In the genomic region with DNA sequence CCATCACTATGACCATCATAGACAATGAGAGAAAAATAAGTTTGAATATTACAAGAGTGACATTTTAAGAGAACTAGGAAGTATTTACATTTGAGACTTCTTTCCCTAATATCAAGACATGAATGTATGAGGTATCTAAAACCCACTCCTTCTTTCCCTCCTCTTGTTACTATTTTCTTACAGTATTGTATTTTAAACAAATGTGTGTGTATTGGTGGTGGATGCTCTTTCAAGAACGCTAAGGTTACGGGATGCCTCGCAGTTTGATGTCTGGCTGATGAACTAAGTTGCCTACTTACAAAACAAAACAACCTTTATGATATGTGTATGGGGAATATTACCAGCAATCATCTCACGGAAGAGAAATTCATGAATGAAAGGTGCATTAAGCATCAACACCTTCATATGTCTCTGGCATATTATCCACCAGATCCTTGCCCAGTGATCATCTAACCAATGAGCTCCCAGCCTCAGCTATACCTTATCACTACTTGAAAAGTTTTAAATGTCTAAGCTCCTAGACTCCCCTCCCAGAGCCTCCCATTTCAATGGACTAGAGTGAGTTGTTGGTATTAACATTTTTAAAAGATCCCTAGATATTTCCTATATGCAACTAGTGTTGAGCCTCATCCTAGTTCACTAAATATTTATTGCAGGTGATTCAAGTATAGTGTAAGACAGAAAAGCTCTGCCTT, we compare ENCODE assay signal across 14 cellular contexts. TPM values are rescaled to one million over a fixed set of nuclear protein-coding genes. Genes with fewer than 3 reads are reported as not detected.
DNase-seq lines count a peak whose midpoint lies in the region; ATAC-seq, FAIRE-seq and TF ChIP-seq lines count a peak whose summit lies in the region.
"Had no signal": no experiment of that assay in that cellular context is flagged by ENCODE, and none has a peak within 500 bp of the region (broad histone marks: within the 10 kb centered on the region; RNA-seq: fewer than 3 reads in every experiment).

No MANE protein-coding gene starts in this region.

- H3K4me3 ChIP-seq in HCT116 (replicated peaks in 1 of 2; ENCODE audit: low read depth in 1 of 2, low read length in 2 of 2) (no peak overlapping the region), choroid plexus epithelial cell (ENCODE audit: low read depth, low read length) (no peak overlapping the region), fibroblast of mammary gland (ENCODE audit: control insufficient read depth, low read depth, low read length) (no peak overlapping the region), HepG2 (replicated peaks in 1 of 3; ENCODE audit: insufficient read depth in 1 of 3, low read depth in 2 of 3, low read length in 3 of 3) (no peak overlapping the region)
- H3K4me3 ChIP-seq: A549 had no signal

- H2AFZ ChIP-seq in HCT116 (ENCODE audit: low read depth, low read length, poor library complexity, severe bottlenecking) (no peak overlapping the region), HepG2 (ENCODE audit: low read length) (no peak overlapping the region)

- H3K9me3 ChIP-seq in HCT116 (ENCODE audit: control insufficient read depth in 1 of 2, insufficient read depth in 1 of 2, low read depth in 1 of 2, low read length in 2 of 2) (no peaks in the 10 kb centered on the region; a peak in 1 of 4 replicates), HepG2 (ENCODE audit: low read length) (no peaks in the 10 kb centered on the region)
- H3K9me3 ChIP-seq: BE2C had no signal

- ATAC-seq in HCT116 (peak; percentile 13), HepG2 (no peak), GM18870 (IDR thresholded peaks at IDR 0.05; ENCODE audit: unreplicated experiment) (no peak)

- H3K27me3 ChIP-seq in HCT116 (ENCODE audit: insufficient read depth, low read length), result no peaks in the 10 kb centered on the region
- H3K27me3 ChIP-seq in HepG2 (ENCODE audit: control insufficient read depth in 1 of 2, insufficient read depth in 2 of 2, low read length in 2 of 2), result no peaks in the 10 kb centered on the region
- H3K27me3 ChIP-seq: BE2C had no signal

- TSS peak; percentile 44 for BruUV-seq in HCT116 (replicated peaks; lab: Mats Ljungman, UMichigan)
- no TSS peak for BruUV-seq in HepG2 (replicated peaks; lab: Mats Ljungman, UMichigan)

- FAIRE-seq in HepG2 (lab: Jason Lieb, UNC), result no peak
- FAIRE-seq: A549, GM12892, H1 had no signal

- no peak for TF ChIP-seq RAD21 in HCT116 (IDR thresholded peaks at IDR 0.05; ENCODE audit: low read depth)
- TF ChIP-seq RAD21 in HepG2 (CRISPR knock-in tag; IDR thresholded peaks at IDR 0.05), result no peak

- intact Hi-C loops in HCT116 (cut with micrococcal nuclease), result loop anchor here (2.0 kb wide), 2 partner anchors 167 to 215 kb away; no protein-coding TSS in a partner anchor
- intact Hi-C loops in HepG2 (cut with micrococcal nuclease; ENCODE audit: unreplicated experiment), result no loop called here

- H3K4me1 ChIP-seq in HCT116 (ENCODE audit: control insufficient read depth in 1 of 2, insufficient read depth in 2 of 2, low read length in 2 of 2) (peaks cover 48 to 74% of the 10 kb centered on the region in 2 experiments), HepG2 (ENCODE audit: insufficient read depth, low read length) (no peaks in the 10 kb centered on the region)
- H3K4me1 ChIP-seq: BE2C had no signal

- in situ Hi-C loops in HepG2 (cut with HindIII; ENCODE audit: extremely low pct_ligation_motif_present, low pct_unique_long_range_greater_than_20kb), result no loop called here

- no peak for DNase-seq in HCT116 (ENCODE audit: low read depth, low spot score)
- DNase-seq in choroid plexus epithelial cell (ENCODE audit: low read depth), result peak; percentile 45
- DNase-seq in fibroblast of mammary gland (ENCODE audit: low read depth), result peak; percentile 24
- DNase-seq in stimulated activated CD4-positive, alpha-beta T cell treated with anti-CD3 and anti-CD28 coated beads, Interleukin-2, amount 100 ng/mL, for 24 hours, result no peak
- no peak for DNase-seq in HepG2 (ENCODE audit: low spot score)
- DNase-seq: BE2C; CD4-positive, alpha-beta memory T cell; DND-41; GDM1 had no signal

- no peaks in the 10 kb centered on the region for H3K9me2 ChIP-seq in HCT116 (ENCODE audit: insufficient read depth)

- H4K20me1 ChIP-seq in HCT116 (ENCODE audit: insufficient read depth) (0 out of 2 replicates have a peak, but pooled peaks cover 7% of the 10 kb centered on the region), HepG2 (ENCODE audit: insufficient read depth, low read length) (no peaks in the 10 kb centered on the region)

- WGBS in HepG2 (ENCODE audit: low lambda C conversion rate), result 91% methylated on average over 4 of the region's 4 CpGs

- H3K27ac ChIP-seq in HCT116 (ENCODE audit: low read depth, low read length), result peak overlapping the region; percentile 85
- H3K27ac ChIP-seq in HepG2 (ENCODE audit: extremely low read length, insufficient read depth, low read length), result no peak overlapping the region
- H3K27ac ChIP-seq: A549, C4-2B had no signal

- H3K9ac ChIP-seq in HCT116 (ENCODE audit: low read length) (peak overlapping the region; percentile 0; the same call in 1 of the 2 replicates), HepG2 (ENCODE audit: insufficient read depth, low read depth, low read length) (no peak overlapping the region)

- H3K79me2 ChIP-seq in HCT116 (ENCODE audit: insufficient read depth, low read length) (peaks cover 29% of the 10 kb centered on the region), HepG2 (ENCODE audit: insufficient read depth, low read length) (no peaks in the 10 kb centered on the region)

- RAD21 ChIA-PET in HCT116 (lab: Charles Lee; ENCODE audit: low non-redundant PET in 1 of 2, low total read pairs in 2 of 2, uncharacterized antibody in 2 of 2, unreplicated experiment in 2 of 2), result interaction anchor here in 1 of 2 experiments (1.1 kb wide), 1 partner anchor 76 kb away, joined by 3 read pairs; no protein-coding TSS in a partner anchor

- H3K4me2 ChIP-seq in HCT116 (ENCODE audit: low read length) (peak overlapping the region; percentile 7), HepG2 (ENCODE audit: low read depth, low read length) (no peak overlapping the region)
- H3K4me2 ChIP-seq: A549 had no signal

- no peak for TF ChIP-seq EP300 in HepG2 (IDR thresholded peaks at IDR 0.05; ENCODE audit: low read depth in 2 of 2, low read length in 2 of 2)
- TF ChIP-seq EP300 in HepG2 (CRISPR knock-in tag; IDR thresholded peaks at IDR 0.05; ENCODE audit: borderline replicate concordance), result no peak

- H3K36me3 ChIP-seq in HCT116 (ENCODE audit: control insufficient read depth in 1 of 2, insufficient read depth in 2 of 2, low read length in 2 of 2) (peaks cover 28 to 37% of the 10 kb centered on the region in 2 experiments; a peak in 3 of 4 replicates), HepG2 (replicated peaks in 1 of 2; ENCODE audit: control insufficient read depth in 1 of 2, insufficient read depth in 2 of 2, low read length in 2 of 2) (no peaks in the 10 kb centered on the region)
- H3K36me3 ChIP-seq: BE2C had no signal

- POLR2A ChIA-PET in HCT116 (lab: Charles Lee) (interaction anchor here (0.7 to 3.5 kb wide), 16 partner anchors 8 to 169 kb away, joined by 3 to 25 read pairs (median 6); a partner anchor contains a TSS), HepG2 (lab: Yijun Ruan, JAX) (no interaction called here)

- TF ChIP-seq POLR2A in HCT116 (IDR thresholded peaks at IDR 0.05; ENCODE audit: borderline replicate concordance, extremely low read depth, insufficient read depth, insufficient read length) (no peak), HepG2 (IDR thresholded peaks at IDR 0.05; ENCODE audit: insufficient read depth in 1 of 2, low read depth in 2 of 2, low read length in 2 of 2) (no peak)

- TF ChIP-seq CTCF in HCT116 (IDR thresholded peaks at IDR 0.05 in 2 of 3, conservative IDR thresholded peaks at IDR 0.05 in 1 of 3; ENCODE audit: borderline replicate concordance in 1 of 3, insufficient read depth in 1 of 3, low read depth in 2 of 3, low read length in 2 of 3) (no peak), choroid plexus epithelial cell (conservative IDR thresholded peaks at IDR 0.05; ENCODE audit: low read depth, low read length) (no peak), fibroblast of mammary gland (conservative IDR thresholded peaks at IDR 0.05; ENCODE audit: control insufficient read depth, insufficient read depth, low read depth, low read length) (no peak), HepG2 (CRISPR knock-in tag; IDR thresholded peaks at IDR 0.05) (no peak)

- CTCF ChIA-PET in HCT116 (lab: Charles Lee), result interaction anchor here (1.5 to 1.8 kb wide), 2 partner anchors 76 to 216 kb away, joined by 5 to 6 read pairs; no protein-coding TSS in a partner anchor
- CTCF ChIA-PET in HepG2 (lab: Yijun Ruan, JAX; ENCODE audit: low intra/inter-chr PET ratio, low total read pairs), result no interaction called here

TF ChIP-seq in HCT116, 20 proteins besides CTCF, POLR2A, EP300 and RAD21 (continues in another document):
- TF ChIP-seq SRF (IDR thresholded peaks at IDR 0.05; ENCODE audit: low read depth) (peak; percentile 27; the same call in 1 of the 2 replicates), EGR1 (IDR thresholded peaks at IDR 0.05; ENCODE audit: low read depth) (peak; percentile 27; the same call in 1 of the 2 replicates)

TF ChIP-seq in HepG2, 621 proteins besides CTCF, POLR2A, EP300 and RAD21 (continues in another document):
- TF ChIP-seq NRL (CRISPR knock-in tag; IDR thresholded peaks at IDR 0.05; ENCODE audit: borderline replicate concordance) (no peak), ZNF331 (CRISPR knock-in tag; IDR thresholded peaks at IDR 0.05) (no peak)

RNA-seq across cellular contexts. Expression of a gene that starts 10.6 kb away (rescaled TPM):
- total RNA-seq in HCT116 (2021; ENCODE audit: unreplicated experiment), result 739 TPM
- polyA plus RNA-seq in HCT116 (2012), result 858 and 927 TPM in 2 replicates
- 2.3 and 6.2 TPM in 2 replicates for total RNA-seq in HepG2 (2016; rRNA removed; fragmentation: Illumina TruSeq; extraction: Trizol)
- total RNA-seq in HepG2 (2016; cell fraction: cytosol; rRNA removed; fragmentation: Illumina TruSeq; extraction: Trizol; ENCODE audit: low read depth), result 1.6 TPM in 2 replicates
- total RNA-seq in HepG2 (2016; cell fraction: insoluble cytoplasmic fraction; rRNA removed; fragmentation: Illumina TruSeq; extraction: Trizol), result 1.4 and 6.4 TPM in 2 replicates
- 2.2 and 2.6 TPM in 2 replicates for total RNA-seq in HepG2 (2016; cell fraction: membrane; rRNA removed; fragmentation: Illumina TruSeq; extraction: Trizol)
- 6.8 and 9.3 TPM in 2 replicates for total RNA-seq in HepG2 (2016; cell fraction: nucleus; rRNA removed; fragmentation: Illumina TruSeq; extraction: Trizol)
- polyA plus RNA-seq in HepG2 (2011; rRNA removed), result 7.1 and 8.1 TPM in 2 replicates
- polyA plus RNA-seq in HepG2 (2011; cell fraction: cytosol; rRNA removed), result 5.9 and 9.1 TPM in 2 replicates
- polyA plus RNA-seq in HepG2 (2011; cell fraction: nucleus; rRNA removed), result 3.2 and 6.0 TPM in 2 replicates
- polyA plus RNA-seq in HepG2 (2012), result 1.7 and 7.3 TPM in 2 replicates
- polyA plus RNA-seq in HepG2 (2016; cell fraction: cytosol; fragmentation: Illumina TruSeq; extraction: Trizol; ENCODE audit: low read depth), result 1.1 and 1.6 TPM in 2 replicates
- 2.9 and 3.1 TPM in 2 replicates for polyA plus RNA-seq in HepG2 (2016; cell fraction: insoluble cytoplasmic fraction; fragmentation: Illumina TruSeq; extraction: Trizol; ENCODE audit: low read depth)
- 1.4 and 1.6 TPM in 2 replicates for polyA plus RNA-seq in HepG2 (2016; cell fraction: membrane; fragmentation: Illumina TruSeq; extraction: Trizol; ENCODE audit: low read depth)
- 11.7 and 16.2 TPM in 2 replicates for polyA plus RNA-seq in HepG2 (2016; cell fraction: nucleus; fragmentation: Illumina TruSeq; extraction: Trizol; ENCODE audit: insufficient read depth, low read depth)
- 0.98 and 1.5 TPM in 2 replicates for polyA minus RNA-seq in HepG2 (2011; rRNA and poly(A)+ RNA removed; ENCODE audit: low replicate concordance)
- polyA minus RNA-seq in HepG2 (2011; cell fraction: cytosol; rRNA and poly(A)+ RNA removed), result 2.3 and 4.8 TPM in 2 replicates
- polyA minus RNA-seq in HepG2 (2011; cell fraction: nucleus; rRNA and poly(A)+ RNA removed), result 3.7 and 7.1 TPM in 2 replicates
- total RNA-seq: H1 had no signal
- polyA plus RNA-seq: H1 had no signal

Comparison
In these comparisons a context has a peak if more than half of its experiments do, and no peak if none do; other contexts are left out.
1. DNase-seq: peak in choroid plexus epithelial cell (single experiment) and fibroblast of mammary gland (single experiment); none in HCT116 (single experiment), stimulated activated CD4-positive, alpha-beta T cell treated with anti-CD3 and anti-CD28 coated beads, Interleukin-2, amount 100 ng/mL, for 24 hours (0 of 2) and HepG2 (single experiment).
2. RNA of a gene that starts 10.6 kb away (total RNA-seq): 739 TPM in HCT116 (single experiment); 1.4 to 9.3 TPM in HepG2; every median in the first group is over 10 times any median in the second.